ENCODE assay signal across 31 cellular contexts in genomic region chr1:113744114-113744513, GRCh38.
"Had no signal": no experiment of that assay in that cellular context is flagged by ENCODE, and none has a peak within 500 bp of the region (broad histone marks: within the 10 kb centered on the region; RNA-seq: fewer than 3 reads in every experiment).

No MANE protein-coding gene starts in this region.

- H3K4me1 Mint-ChIP-seq: activated naive CD8-positive, alpha-beta T cell treated with anti-CD3 and anti-CD28 coated beads, Interleukin-2, amount 50 U/mL, for 24 hours; WTC11 had no signal

- H3K4me1 ChIP-seq: SJSA1 had no signal

- H3K4me3 Mint-ChIP-seq: activated CD4-positive, alpha-beta T cell treated with anti-CD3 and anti-CD28 coated beads for 36 hours; activated CD4-positive, alpha-beta T cell treated with anti-CD3 and anti-CD28 coated beads, Interleukin-2, amount 10 ng/mL, durations not matched to agents 7 days and 5 days; activated CD8-positive, alpha-beta T cell treated with anti-CD3 and anti-CD28 coated beads, Interleukin-2, amount 10 ng/mL, durations not matched to agents 7 days and 5 days; activated naive CD4-positive, alpha-beta T cell treated with anti-CD3 and anti-CD28 coated beads, Interleukin-2, amount 10 ng/mL, durations not matched to agents 7 days and 5 days; activated naive CD8-positive, alpha-beta T cell; activated naive CD8-positive, alpha-beta T cell treated with anti-CD3 and anti-CD28 coated beads, Interleukin-2, amount 50 U/mL, for 24 hours; activated T-cell treated with anti-CD3 and anti-CD28 coated beads, Interleukin-2, amount 50 U/mL, for 4 hours; activated T-helper 1 cell treated with anti-CD3 and anti-CD28 coated beads, Interleukin-12 subunit alpha, Interleukin-12 subunit beta, Interleukin-2, Interleukin-4 antibody, amounts not matched to agents 30 ng/mL and 10 ng/mL and 1 ng/mL, durations not matched to agents 14 hours and 24 hours and 36 hours; central memory CD8-positive, alpha-beta T cell; T-helper 2 cell treated with Interferon-gamma antibody and Interleukin-4, amounts not matched to agents 5 μg/mL and 100 μg/mL, for 36 hours; WTC11 had no signal

- H3K4me3 ChIP-seq: SJSA1 had no signal

- H3K36me3 Mint-ChIP-seq: activated naive CD8-positive, alpha-beta T cell had no signal

- H3K27ac Mint-ChIP-seq: activated CD4-positive, alpha-beta T cell treated with anti-CD3 and anti-CD28 coated beads for 36 hours; activated CD8-positive, alpha-beta T cell treated with anti-CD3 and anti-CD28 coated beads, Interleukin-2, amount 10 ng/mL, durations not matched to agents 7 days and 5 days; activated naive CD4-positive, alpha-beta T cell treated with anti-CD3 and anti-CD28 coated beads, Interleukin-2, amount 10 ng/mL, durations not matched to agents 7 days and 5 days; activated naive CD8-positive, alpha-beta T cell; activated naive CD8-positive, alpha-beta T cell treated with anti-CD3 and anti-CD28 coated beads, Interleukin-2, amount 50 U/mL, for 24 hours; activated T-helper 1 cell treated with anti-CD3 and anti-CD28 coated beads, Interleukin-12 subunit alpha, Interleukin-12 subunit beta, Interleukin-2, Interleukin-4 antibody, amounts not matched to agents 30 ng/mL and 10 ng/mL and 1 ng/mL, durations not matched to agents 14 hours and 24 hours and 36 hours; T-helper 2 cell treated with Interferon-gamma antibody and Interleukin-4, amounts not matched to agents 5 μg/mL and 100 μg/mL, for 36 hours; WTC11 had no signal

- H3K27ac ChIP-seq: brain microvascular endothelial cell, SJSA1 had no signal

- ATAC-seq: activated CD4-positive, alpha-beta T cell treated with anti-CD3 and anti-CD28 coated beads for 36 hours; activated CD4-positive, CD25-positive, alpha-beta regulatory T cell treated with anti-CD3 and anti-CD28 coated beads, Interleukin-2, amount 50 U/mL, for 24 hours; activated CD8-positive, alpha-beta T cell treated with anti-CD3 and anti-CD28 coated beads, Interleukin-2, amount 10 ng/mL, durations not matched to agents 7 days and 5 days; activated naive CD8-positive, alpha-beta T cell treated with anti-CD3 and anti-CD28 coated beads, Interleukin-2, amount 50 U/mL, for 24 hours; activated T-cell treated with anti-CD3 and anti-CD28 coated beads, Interleukin-2, amount 50 U/mL, for 4 hours; Panc1; WTC11 had no signal

- H3K9me3 Mint-ChIP-seq: activated CD4-positive, alpha-beta T cell treated with anti-CD3 and anti-CD28 coated beads, Interleukin-2, amount 10 ng/mL, durations not matched to agents 7 days and 5 days; activated naive CD4-positive, alpha-beta T cell treated with anti-CD3 and anti-CD28 coated beads, Interleukin-2, amount 10 ng/mL, durations not matched to agents 7 days and 5 days; activated naive CD8-positive, alpha-beta T cell treated with anti-CD3 and anti-CD28 coated beads, Interleukin-2, amount 50 U/mL, for 24 hours; activated T-cell treated with anti-CD3 and anti-CD28 coated beads, Interleukin-2, amount 50 U/mL, for 4 hours; activated T-helper 1 cell treated with anti-CD3 and anti-CD28 coated beads, Interleukin-12 subunit alpha, Interleukin-12 subunit beta, Interleukin-2, Interleukin-4 antibody, amounts not matched to agents 30 ng/mL and 10 ng/mL and 1 ng/mL, durations not matched to agents 14 hours and 24 hours and 36 hours; central memory CD8-positive, alpha-beta T cell; T-helper 2 cell treated with Interferon-gamma antibody and Interleukin-4, amounts not matched to agents 5 μg/mL and 100 μg/mL, for 36 hours had no signal

- DNase-seq: activated CD4-positive, alpha-beta T cell treated with anti-CD3 and anti-CD28 coated beads for 36 hours; activated CD4-positive, alpha-beta T cell treated with anti-CD3 and anti-CD28 coated beads, Interleukin-2, amount 10 ng/mL, durations not matched to agents 7 days and 5 days; activated CD4-positive, alpha-beta T cell treated with anti-CD3 and anti-CD28 coated beads, Interleukin-2, amount 50 U/mL, for 48 hours; activated CD8-positive, alpha-beta memory T cell treated with anti-CD3 and anti-CD28 coated beads, Interleukin-2, amount 50 U/mL, for 4 hours; activated CD8-positive, alpha-beta T cell treated with anti-CD3 and anti-CD28 coated beads, Interleukin-2, amount 10 ng/mL, durations not matched to agents 7 days and 5 days; activated effector memory CD4-positive, alpha-beta T cell treated with Interleukin-2 at 50 U/mL for 16 hours; activated naive CD4-positive, alpha-beta T cell treated with anti-CD3 and anti-CD28 coated beads, Interleukin-2, amount 10 ng/mL, durations not matched to agents 7 days and 5 days; activated naive CD8-positive, alpha-beta T cell treated with anti-CD3 and anti-CD28 coated beads, Interleukin-2, amount 50 U/mL, for 24 hours; activated T-cell treated with anti-CD3 and anti-CD28 coated beads for 4 hours; activated T-cell treated with anti-CD3 and anti-CD28 coated beads, Interleukin-2, amount 50 U/mL, for 4 hours; anterior cingulate cortex; brain microvascular endothelial cell; Karpas-422; KBM-7; NCI-H1105; NCI-H1417 treated with DMSO at 0.1 percent for 48 hours; NCI-H1930; NCI-H2081 treated with DMSO at 0.1 percent for 48 hours; NCI-H226; NCI-H446 treated with DMSO at 0.1 percent for 48 hours; NCI-H524 treated with DMSO at 0.1 percent for 48 hours; RPMI8226; SHP77 treated with DMSO at 0.1 percent for 48 hours had no signal

- H3K27me3 Mint-ChIP-seq: activated CD4-positive, alpha-beta T cell treated with anti-CD3 and anti-CD28 coated beads for 36 hours; activated CD4-positive, alpha-beta T cell treated with anti-CD3 and anti-CD28 coated beads, Interleukin-2, amount 10 ng/mL, durations not matched to agents 7 days and 5 days; activated naive CD4-positive, alpha-beta T cell treated with anti-CD3 and anti-CD28 coated beads, Interleukin-2, amount 10 ng/mL, durations not matched to agents 7 days and 5 days; activated naive CD8-positive, alpha-beta T cell; activated naive CD8-positive, alpha-beta T cell treated with anti-CD3 and anti-CD28 coated beads, Interleukin-2, amount 50 U/mL, for 24 hours; central memory CD8-positive, alpha-beta T cell had no signal

- H3K9me3 ChIP-seq: SJSA1 had no signal

- H3K27me3 ChIP-seq: brain microvascular endothelial cell, SJSA1 had no signal
